In the genomic region with DNA sequence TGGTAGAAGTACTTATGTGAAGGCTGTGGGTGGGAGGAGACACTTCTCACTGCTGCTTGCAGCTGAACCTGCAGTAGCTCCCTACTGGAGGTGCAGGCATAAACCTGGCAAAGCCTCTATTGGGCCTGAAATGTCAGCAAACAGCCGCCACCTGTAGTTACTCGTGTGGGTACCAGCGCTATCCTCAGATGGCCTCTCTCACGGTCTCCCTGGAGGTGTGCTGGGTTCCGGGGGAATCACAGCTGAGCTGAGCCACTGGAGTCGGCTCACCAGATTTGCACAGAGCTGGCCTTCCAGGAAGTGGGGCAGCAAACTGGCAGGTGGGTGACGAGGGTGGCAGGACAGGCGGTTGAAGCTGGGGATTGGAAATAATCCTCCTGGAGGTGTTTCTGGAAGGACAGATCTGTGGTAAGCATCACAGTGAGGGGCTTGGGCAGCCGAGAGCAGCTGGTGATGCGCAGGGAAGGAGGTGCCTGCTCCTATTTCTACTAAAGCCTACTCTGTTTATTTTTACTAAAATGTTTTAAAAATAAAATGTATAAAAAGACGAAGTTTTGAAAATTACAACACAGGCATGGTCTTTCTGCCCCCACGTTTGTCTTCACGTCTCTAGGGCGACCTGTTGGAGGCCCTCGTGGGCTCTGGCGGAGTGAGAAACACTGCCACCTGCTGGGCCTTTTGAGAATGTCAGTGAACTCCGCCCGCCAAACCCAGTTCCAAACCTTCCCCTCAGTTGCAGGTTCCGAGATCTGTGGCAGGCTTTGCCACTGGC, we compare ENCODE assay signal across 1 cellular context.
TF ChIP-seq lines count a peak whose summit lies in the region.

No MANE protein-coding gene starts in this region.

TF ChIP-seq in HepG2, 621 proteins besides CTCF, POLR2A, EP300 and RAD21 (continued from another document):
- TF ChIP-seq, protein P1, sequence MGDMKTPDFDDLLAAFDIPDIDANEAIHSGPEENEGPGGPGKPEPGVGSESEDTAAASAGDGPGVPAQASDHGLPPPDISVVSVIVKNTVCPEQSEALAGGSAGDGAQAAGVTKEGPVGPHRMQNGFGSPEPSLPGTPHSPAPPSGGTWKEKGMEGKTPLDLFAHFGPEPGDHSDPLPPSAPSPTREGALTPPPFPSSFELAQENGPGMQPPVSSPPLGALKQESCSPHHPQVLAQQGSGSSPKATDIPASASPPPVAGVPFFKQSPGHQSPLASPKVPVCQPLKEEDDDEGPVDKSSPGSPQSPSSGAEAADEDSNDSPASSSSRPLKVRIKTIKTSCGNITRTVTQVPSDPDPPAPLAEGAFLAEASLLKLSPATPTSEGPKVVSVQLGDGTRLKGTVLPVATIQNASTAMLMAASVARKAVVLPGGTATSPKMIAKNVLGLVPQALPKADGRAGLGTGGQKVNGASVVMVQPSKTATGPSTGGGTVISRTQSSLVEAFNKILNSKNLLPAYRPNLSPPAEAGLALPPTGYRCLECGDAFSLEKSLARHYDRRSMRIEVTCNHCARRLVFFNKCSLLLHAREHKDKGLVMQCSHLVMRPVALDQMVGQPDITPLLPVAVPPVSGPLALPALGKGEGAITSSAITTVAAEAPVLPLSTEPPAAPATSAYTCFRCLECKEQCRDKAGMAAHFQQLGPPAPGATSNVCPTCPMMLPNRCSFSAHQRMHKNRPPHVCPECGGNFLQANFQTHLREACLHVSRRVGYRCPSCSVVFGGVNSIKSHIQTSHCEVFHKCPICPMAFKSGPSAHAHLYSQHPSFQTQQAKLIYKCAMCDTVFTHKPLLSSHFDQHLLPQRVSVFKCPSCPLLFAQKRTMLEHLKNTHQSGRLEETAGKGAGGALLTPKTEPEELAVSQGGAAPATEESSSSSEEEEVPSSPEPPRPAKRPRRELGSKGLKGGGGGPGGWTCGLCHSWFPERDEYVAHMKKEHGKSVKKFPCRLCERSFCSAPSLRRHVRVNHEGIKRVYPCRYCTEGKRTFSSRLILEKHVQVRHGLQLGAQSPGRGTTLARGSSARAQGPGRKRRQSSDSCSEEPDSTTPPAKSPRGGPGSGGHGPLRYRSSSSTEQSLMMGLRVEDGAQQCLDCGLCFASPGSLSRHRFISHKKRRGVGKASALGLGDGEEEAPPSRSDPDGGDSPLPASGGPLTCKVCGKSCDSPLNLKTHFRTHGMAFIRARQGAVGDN (CRISPR knock-in tag; IDR thresholded peaks at IDR 0.05): 0 out of 2 replicates have a peak, but pooled peaks have one; percentile 21
